ENCODE assay signal across 1 cellular context in the genomic region with DNA sequence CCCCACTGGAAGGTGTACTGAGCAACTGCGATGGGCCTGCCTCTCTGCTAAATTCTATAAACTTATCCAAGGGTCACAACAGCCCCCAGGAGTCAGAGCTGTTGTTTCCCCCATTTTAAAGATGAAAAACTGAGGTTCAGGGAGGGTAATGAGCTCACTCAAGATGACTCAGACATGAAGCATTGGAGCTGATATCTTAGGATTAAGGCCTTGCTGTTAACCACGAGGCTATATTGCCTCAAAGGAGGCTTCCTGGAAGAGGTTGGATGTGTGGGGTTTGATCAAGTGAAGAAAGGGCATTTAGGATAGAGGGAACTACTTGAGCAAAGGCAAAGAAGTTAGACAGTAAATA.
TF ChIP-seq lines count a peak whose summit lies in the region.

No MANE protein-coding gene starts in this region.

TF ChIP-seq in GM23338, 12 proteins besides CTCF, POLR2A, EP300 and RAD21 (continued from another document):
- no peak for TF ChIP-seq ZNF462 (CRISPR knock-in tag; IDR thresholded peaks at IDR 0.05)
- TF ChIP-seq JUNB (IDR thresholded peaks at IDR 0.05; ENCODE audit: unreplicated experiment): no peak
- TF ChIP-seq, protein P1, sequence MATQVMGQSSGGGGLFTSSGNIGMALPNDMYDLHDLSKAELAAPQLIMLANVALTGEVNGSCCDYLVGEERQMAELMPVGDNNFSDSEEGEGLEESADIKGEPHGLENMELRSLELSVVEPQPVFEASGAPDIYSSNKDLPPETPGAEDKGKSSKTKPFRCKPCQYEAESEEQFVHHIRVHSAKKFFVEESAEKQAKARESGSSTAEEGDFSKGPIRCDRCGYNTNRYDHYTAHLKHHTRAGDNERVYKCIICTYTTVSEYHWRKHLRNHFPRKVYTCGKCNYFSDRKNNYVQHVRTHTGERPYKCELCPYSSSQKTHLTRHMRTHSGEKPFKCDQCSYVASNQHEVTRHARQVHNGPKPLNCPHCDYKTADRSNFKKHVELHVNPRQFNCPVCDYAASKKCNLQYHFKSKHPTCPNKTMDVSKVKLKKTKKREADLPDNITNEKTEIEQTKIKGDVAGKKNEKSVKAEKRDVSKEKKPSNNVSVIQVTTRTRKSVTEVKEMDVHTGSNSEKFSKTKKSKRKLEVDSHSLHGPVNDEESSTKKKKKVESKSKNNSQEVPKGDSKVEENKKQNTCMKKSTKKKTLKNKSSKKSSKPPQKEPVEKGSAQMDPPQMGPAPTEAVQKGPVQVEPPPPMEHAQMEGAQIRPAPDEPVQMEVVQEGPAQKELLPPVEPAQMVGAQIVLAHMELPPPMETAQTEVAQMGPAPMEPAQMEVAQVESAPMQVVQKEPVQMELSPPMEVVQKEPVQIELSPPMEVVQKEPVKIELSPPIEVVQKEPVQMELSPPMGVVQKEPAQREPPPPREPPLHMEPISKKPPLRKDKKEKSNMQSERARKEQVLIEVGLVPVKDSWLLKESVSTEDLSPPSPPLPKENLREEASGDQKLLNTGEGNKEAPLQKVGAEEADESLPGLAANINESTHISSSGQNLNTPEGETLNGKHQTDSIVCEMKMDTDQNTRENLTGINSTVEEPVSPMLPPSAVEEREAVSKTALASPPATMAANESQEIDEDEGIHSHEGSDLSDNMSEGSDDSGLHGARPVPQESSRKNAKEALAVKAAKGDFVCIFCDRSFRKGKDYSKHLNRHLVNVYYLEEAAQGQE (IDR thresholded peaks at IDR 0.05; ENCODE audit: unreplicated experiment): no peak
- TF ChIP-seq EZH2 (IDR thresholded peaks at IDR 0.05; ENCODE audit: low read depth, unreplicated experiment): no peak
TF ChIP-seq in GM23338: peak in this region for 0.
